ENCODE assay signal across 26 cellular contexts in genomic region chr4:55838356-55838755, GRCh38. TPM values are rescaled to one million over a fixed set of nuclear protein-coding genes. Genes with fewer than 3 reads are reported as not detected.
DNase-seq lines count a peak whose midpoint lies in the region; ATAC-seq lines count a peak whose summit lies in the region.
"Had no signal": no experiment of that assay in that cellular context is flagged by ENCODE, and none has a peak within 500 bp of the region (broad histone marks: within the 10 kb centered on the region; RNA-seq: fewer than 3 reads in every experiment).

No MANE protein-coding gene starts in this region.

- no peaks in the 10 kb centered on the region for H3K4me1 ChIP-seq in GM23248 (ENCODE audit: insufficient read depth)
- H3K4me1 ChIP-seq: BLaER1 treated with 17β-estradiol and CSF1 and Interleukin-3, amounts not matched to agents 10 nM and 100 nM had no signal

- no peak overlapping the region for H3K9ac ChIP-seq in GM23248
- H3K9ac ChIP-seq: BLaER1 treated with 17β-estradiol and CSF1 and Interleukin-3, amounts not matched to agents 10 nM and 100 nM; SK-N-SH had no signal

- H3K9me2 ChIP-seq in GM23248 (ENCODE audit: insufficient read depth), result no peaks in the 10 kb centered on the region
- H3K9me2 ChIP-seq: SK-N-SH had no signal

- H4K20me1 ChIP-seq in GM23248 (ENCODE audit: insufficient read depth), result no peaks in the 10 kb centered on the region
- H4K20me1 ChIP-seq: BLaER1 treated with 17β-estradiol and CSF1 and Interleukin-3, amounts not matched to agents 10 nM and 100 nM had no signal

- WGBS in GM23248 (ENCODE audit: low coverage in 1 of 2, low lambda C conversion rate in 2 of 2, missing lambda C conversion rate in 2 of 2), 2 experiments, result 18 to 23% methylated on average over 1 of the region's 1 CpG

- H2AFZ ChIP-seq in GM23248, result no peak overlapping the region

- ATAC-seq in HG02571 (IDR thresholded peaks at IDR 0.05; ENCODE audit: unreplicated experiment), result no peak
- ATAC-seq in GM19467 (IDR thresholded peaks at IDR 0.05; ENCODE audit: unreplicated experiment), result no peak

- no peak overlapping the region for H3K27ac ChIP-seq in GM23248
- H3K27ac ChIP-seq in caudate nucleus (ENCODE audit: low read depth, low read length), result no peak overlapping the region
- H3K27ac ChIP-seq: BLaER1 treated with 17β-estradiol and CSF1 and Interleukin-3, amounts not matched to agents 10 nM and 100 nM; HL-60 had no signal

- H3F3A ChIP-seq in GM23248 (ENCODE audit: insufficient read depth), result no peaks in the 10 kb centered on the region

- in situ Hi-C loops in GM23248 (cut with MboI), result no loop called here

- peak; percentile 19 for DNase-seq in GM23248
- DNase-seq in M059J (ENCODE audit: low read depth), result peak; percentile 47
- DNase-seq in fibroblast of peridontal ligament (ENCODE audit: extremely low read depth), result peak; percentile 7
- DNase-seq in SKM-1 (lab: John Stamatoyannopoulos, UW; ENCODE audit: unreplicated experiment), result no peak
- DNase-seq in caudate nucleus (lab: John Stamatoyannopoulos, UW), result no peak
- DNase-seq: Caco-2; CD4-positive, alpha-beta memory T cell; DMS153; H7; HFFc6; Karpas-422; MM.1S; NCI-H1048; NCI-H1417 treated with DMSO at 0.1 percent for 48 hours; NCI-H1930; NCI-H510A treated with DMSO at 0.1 percent for 48 hours; NCI-H748 treated with DMSO at 0.1 percent for 48 hours; SIG-M5; SK-N-SH had no signal

- H3K9me3 ChIP-seq in GM23248 (ENCODE audit: low read depth), result no peaks in the 10 kb centered on the region
- H3K9me3 ChIP-seq: Caco-2, SK-N-SH had no signal

- H3K79me2 ChIP-seq in GM23248 (ENCODE audit: insufficient read depth), result no peaks in the 10 kb centered on the region

- H3K27me3 ChIP-seq in GM23248 (replicated peaks; ENCODE audit: insufficient read depth), result no peaks in the 10 kb centered on the region
- H3K27me3 ChIP-seq: BLaER1 treated with 17β-estradiol and CSF1 and Interleukin-3, amounts not matched to agents 10 nM and 100 nM had no signal

- no peaks in the 10 kb centered on the region for H3K36me3 ChIP-seq in GM23248 (ENCODE audit: low read depth)
- H3K36me3 ChIP-seq: BLaER1 treated with 17β-estradiol and CSF1 and Interleukin-3, amounts not matched to agents 10 nM and 100 nM had no signal

- no peak overlapping the region for H3K4me2 ChIP-seq in GM23248 (ENCODE audit: unreplicated experiment)
- H3K4me2 ChIP-seq: BLaER1 treated with 17β-estradiol and CSF1 and Interleukin-3, amounts not matched to agents 10 nM and 100 nM; SK-N-SH had no signal

- no peak overlapping the region for H3K4me3 ChIP-seq in GM23248
- H3K4me3 ChIP-seq: BLaER1 treated with 17β-estradiol and CSF1 and Interleukin-3, amounts not matched to agents 10 nM and 100 nM had no signal

RNA-seq across cellular contexts. Expression of gene EXOC1, which starts 15.1 kb away (rescaled TPM):
- 44.7 and 46.9 TPM in 2 replicates for total RNA-seq in GM23248 (2014; rRNA removed; shearing (Covaris generic))
- polyA plus RNA-seq in GM23248 (2016; fragmentation: Nextera tagmentation; extraction: Ambion mirVana), result 33.2 and 35.5 TPM in 2 replicates
- 13.8 and 31.5 TPM in 2 replicates for total RNA-seq in M059J (2014; rRNA removed; shearing (Covaris generic))

RNA-seq across cellular contexts. Expression of gene EXOC1L, which starts 18.8 kb away (rescaled TPM):
- not detected in 2 replicates for total RNA-seq in GM23248 (2014; rRNA removed; shearing (Covaris generic))
- not detected in 2 replicates for polyA plus RNA-seq in GM23248 (2016; fragmentation: Nextera tagmentation; extraction: Ambion mirVana)
- total RNA-seq in M059J (2014; rRNA removed; shearing (Covaris generic)), result not detected in 2 replicates
- total RNA-seq: A673; Caco-2; CD4-positive, alpha-beta memory T cell; H7; HFFc6; T-helper 2 cell treated with Interferon-gamma antibody and Interleukin-4, amounts not matched to agents 100 ng/mL and 5 ng/mL, for 36 hours had no signal
- polyA plus RNA-seq: CD4-positive, alpha-beta memory T cell; IgD-negative memory B cell; SK-N-SH had no signal

Comparison
In these comparisons a context has a peak if more than half of its experiments do, and no peak if none do; other contexts are left out.
1. DNase-seq: peak in GM23248 (single experiment), M059J (single experiment) and fibroblast of peridontal ligament (single experiment); none in SKM-1 (single experiment) and caudate nucleus (0 of 61).